11 cellular contexts compared by ENCODE assay signal in genomic region chr5:149780043-149780737, GRCh38. TPM values are rescaled to one million over a fixed set of nuclear protein-coding genes. Genes with fewer than 3 reads are reported as not detected.
A peak's percentile ranks its signal among the peaks of the same experiment; 100 is the strongest.
DNase-seq lines count a peak whose midpoint lies in the region; TF ChIP-seq lines count a peak whose summit lies in the region.
"Had no signal": no experiment of that assay in that cellular context is flagged by ENCODE, and none has a peak within 500 bp of the region (broad histone marks: within the 10 kb centered on the region; RNA-seq: fewer than 3 reads in every experiment).

No MANE protein-coding gene starts in this region.

- BruUV-seq in mammary epithelial cell (replicated peaks; lab: Mats Ljungman, UMichigan), result no TSS peak

- no peaks in the 10 kb centered on the region for H4K20me1 ChIP-seq in mammary epithelial cell (ENCODE audit: insufficient read depth, low read length)

- H3K27ac ChIP-seq in breast epithelium, result peak overlapping the region; percentile 19 to 30
- no peak overlapping the region for H3K27ac ChIP-seq in mammary epithelial cell (ENCODE audit: insufficient read depth, low read depth, low read length)
- H3K27ac ChIP-seq in right atrium auricular region, result peak overlapping the region; percentile 78
- peak overlapping the region; percentile 21 for H3K27ac ChIP-seq in suprapubic skin
- H3K27ac ChIP-seq: adrenal gland had no signal

- no peak overlapping the region for H3K4me3 ChIP-seq in breast epithelium
- H3K4me3 ChIP-seq in mammary epithelial cell (replicated peaks in 1 of 3; ENCODE audit: insufficient read depth in 1 of 3, low read depth in 2 of 3, low read length in 3 of 3), result no peak overlapping the region
- no peak overlapping the region for H3K4me3 ChIP-seq in right atrium auricular region
- H3K4me3 ChIP-seq in suprapubic skin, result no peak overlapping the region
- H3K4me3 ChIP-seq: adrenal gland had no signal

- H2AFZ ChIP-seq in mammary epithelial cell (ENCODE audit: low read depth, low read length), result no peak overlapping the region

- H3K36me3 ChIP-seq in breast epithelium, result no peaks in the 10 kb centered on the region
- H3K36me3 ChIP-seq in mammary epithelial cell (ENCODE audit: insufficient read depth, low read length), result no peaks in the 10 kb centered on the region
- H3K36me3 ChIP-seq in right atrium auricular region, result no peaks in the 10 kb centered on the region
- no peaks in the 10 kb centered on the region for H3K36me3 ChIP-seq in suprapubic skin
- H3K36me3 ChIP-seq: adrenal gland had no signal

- peaks cover 38% of the 10 kb centered on the region for H3K79me2 ChIP-seq in mammary epithelial cell (ENCODE audit: insufficient read depth, low read length)

- H3K9me3 ChIP-seq in breast epithelium, result peaks cover 0 to 4% of the 10 kb centered on the region in 2 donors
- H3K9me3 ChIP-seq in mammary epithelial cell (replicated peaks; ENCODE audit: insufficient read depth, low read length), result peaks cover 6% of the 10 kb centered on the region
- H3K9me3 ChIP-seq in right atrium auricular region, result no peaks in the 10 kb centered on the region
- H3K9me3 ChIP-seq in suprapubic skin, result no peaks in the 10 kb centered on the region

- DNase-seq in breast epithelium (ENCODE audit: low spot score in 2 of 2) (no peak), mammary epithelial cell (no peak), right atrium auricular region (ENCODE audit: low spot score) (no peak), suprapubic skin (ENCODE audit: low spot score in 2 of 2) (no peak), SIG-M5 (lab: John Stamatoyannopoulos, UW) (no peak), Kasumi-1 (lab: John Stamatoyannopoulos, UW) (no peak), NCI-H128 (lab: John Stamatoyannopoulos, UW; ENCODE audit: unreplicated experiment) (no peak)
- DNase-seq: adrenal gland; naive thymus-derived CD4-positive, alpha-beta T cell; SW 1271 had no signal

- dilution Hi-C loops in mammary epithelial cell (cut with HindIII; ENCODE audit: low sequenced_read_pairs), result no loop called here

- no peaks in the 10 kb centered on the region for H3K27me3 ChIP-seq in breast epithelium
- H3K27me3 ChIP-seq in mammary epithelial cell (ENCODE audit: insufficient read depth, low read length), result no peaks in the 10 kb centered on the region
- H3K27me3 ChIP-seq in right atrium auricular region, result no peaks in the 10 kb centered on the region
- no peaks in the 10 kb centered on the region for H3K27me3 ChIP-seq in suprapubic skin
- H3K27me3 ChIP-seq: adrenal gland had no signal

- TF ChIP-seq CTCF in breast epithelium (IDR thresholded peaks at IDR 0.05), result no peak
- no peak for TF ChIP-seq CTCF in mammary epithelial cell (conservative IDR thresholded peaks at IDR 0.05 in 1 of 2, IDR thresholded peaks at IDR 0.05 in 1 of 2; ENCODE audit: extremely low read depth in 1 of 2, insufficient read depth in 1 of 2, low read depth in 1 of 2, low read length in 2 of 2)
- TF ChIP-seq CTCF in right atrium auricular region (IDR thresholded peaks at IDR 0.05), result no peak
- TF ChIP-seq CTCF in suprapubic skin (IDR thresholded peaks at IDR 0.05), result no peak

- no peaks in the 10 kb centered on the region for H3K4me1 ChIP-seq in breast epithelium
- H3K4me1 ChIP-seq in mammary epithelial cell (ENCODE audit: insufficient read depth, low read length), result peaks cover 47% of the 10 kb centered on the region
- H3K4me1 ChIP-seq in right atrium auricular region, result peaks cover 0 to 71% of the 10 kb centered on the region in 2 donors
- H3K4me1 ChIP-seq in suprapubic skin, result peaks cover 64% of the 10 kb centered on the region

- WGBS in mammary epithelial cell (ENCODE audit: low coverage, missing lambda C conversion rate), result 80% methylated on average over 9 of the region's 9 CpGs
- 87% methylated on average over 8 of the region's 9 CpGs for WGBS in suprapubic skin

- TF ChIP-seq EP300 in suprapubic skin (IDR thresholded peaks at IDR 0.05), result no peak

- no peak overlapping the region for H3K9ac ChIP-seq in mammary epithelial cell (ENCODE audit: insufficient read depth, low read length)

- no peak overlapping the region for H3K4me2 ChIP-seq in mammary epithelial cell (ENCODE audit: insufficient read depth, low read depth, low read length)

- CTCF ChIA-PET in mammary epithelial cell (lab: Charles Lee; ENCODE audit: low non-redundant PET), result no interaction called here

- in situ Hi-C loops in mammary epithelial cell (cut with MboI; ENCODE audit: low sequenced_read_pairs in 2 of 2), result no loop called here

- intact Hi-C loops in breast epithelium (cut with DNase I; ENCODE audit: low total_unique reads) (no loop called here), mammary epithelial cell (cut with micrococcal nuclease) (loop anchor here (2.0 kb wide), 1 partner anchor 19 kb away; no protein-coding TSS in a partner anchor)

- no peak for TF ChIP-seq POLR2A in breast epithelium (IDR thresholded peaks at IDR 0.05)
- 0 out of 2 replicates have a peak, but pooled peaks have one; percentile 6 for TF ChIP-seq POLR2A in Raji (IDR thresholded peaks at IDR 0.05; ENCODE audit: insufficient read depth, low read depth, low read length)
- TF ChIP-seq POLR2A in suprapubic skin (IDR thresholded peaks at IDR 0.05), result no peak

RNA-seq across cellular contexts. Expression of gene PPARGC1B, which starts 50.1 kb away (rescaled TPM):
- total RNA-seq in breast epithelium, result 1 to 10 TPM; 3.9 to 5.8 (median 4.7) TPM
- total RNA-seq in mammary epithelial cell, result 1 to 10 TPM; 4.2 to 7.0 TPM
- polyA plus RNA-seq in mammary epithelial cell, result 2.0 TPM
- polyA minus RNA-seq in mammary epithelial cell, result 9.0 TPM
- 10 to 100 TPM; 10.1 to 11.4 TPM for total RNA-seq in right atrium auricular region
- total RNA-seq in suprapubic skin, result 10 to 100 TPM; 13.7 to 21.7 (median 17.7) TPM
